Comparison of ENCODE assay signal across 15 cellular contexts in genomic region chr13:30148791-30149190, GRCh38.
DNase-seq lines count a peak whose midpoint lies in the region; ATAC-seq, FAIRE-seq and TF ChIP-seq lines count a peak whose summit lies in the region.
"Had no signal": no experiment of that assay in that cellular context is flagged by ENCODE, and none has a peak within 500 bp of the region (broad histone marks: within the 10 kb centered on the region; RNA-seq: fewer than 3 reads in every experiment).

No MANE protein-coding gene starts in this region.

- H3K27me3 ChIP-seq in right cardiac atrium (ENCODE audit: control insufficient read depth, insufficient read depth) (no peaks in the 10 kb centered on the region), heart left ventricle (no peaks in the 10 kb centered on the region), lower lobe of right lung (ENCODE audit: low read depth) (peaks cover 2% of the 10 kb centered on the region)

- CTCF ChIA-PET in activated CD4-positive, alpha-beta memory T cell treated with anti-CD3 and anti-CD28 coated beads, Interleukin-2, amount 10 ng/mL, durations not matched to agents 7 days and 5 days (lab: Charles Lee), result interaction anchor here (1.1 to 9.5 kb wide), 4 partner anchors 9 to 226 kb away, joined by 6 to 155 read pairs (median 24); no protein-coding TSS in a partner anchor

- peaks cover 87% of the 10 kb centered on the region for H3K4me1 Mint-ChIP-seq in activated CD4-positive, alpha-beta memory T cell treated with anti-CD3 and anti-CD28 coated beads, Interleukin-2, amount 10 ng/mL, durations not matched to agents 7 days and 5 days

- ATAC-seq in right cardiac atrium (peak; percentile 12 to 37), heart left ventricle (no peak), lower lobe of right lung (no peak), GM19463 (IDR thresholded peaks at IDR 0.05; ENCODE audit: unreplicated experiment) (no peak)
- ATAC-seq: HCT116 had no signal

- H3K4me3 Mint-ChIP-seq in activated CD4-positive, alpha-beta memory T cell treated with anti-CD3 and anti-CD28 coated beads, Interleukin-2, amount 10 ng/mL, durations not matched to agents 7 days and 5 days, result no peak overlapping the region

- H3K4me3 ChIP-seq in right cardiac atrium (ENCODE audit: low read length), result no peak overlapping the region
- H3K4me3 ChIP-seq in heart left ventricle, result no peak overlapping the region
- no peak overlapping the region for H3K4me3 ChIP-seq in lower lobe of right lung
- H3K4me3 ChIP-seq: GM12878 had no signal

- TF ChIP-seq CTCF in heart left ventricle (IDR thresholded peaks at IDR 0.05) (no peak), lower lobe of right lung (IDR thresholded peaks at IDR 0.05) (no peak)

- H3K9me3 ChIP-seq in right cardiac atrium (ENCODE audit: control insufficient read depth, low read length) (no peaks in the 10 kb centered on the region), heart left ventricle (peaks cover 0 to 6% (median 0%) of the 10 kb centered on the region in 12 donors), lower lobe of right lung (peaks cover 7% of the 10 kb centered on the region)

- no peak overlapping the region for H3K27ac ChIP-seq in right cardiac atrium (ENCODE audit: low read length)
- H3K27ac ChIP-seq in heart left ventricle, result peak overlapping the region in 2 of 12 donors; percentile 30 to 74
- H3K27ac ChIP-seq in lower lobe of right lung, result peak overlapping the region; percentile 49

- DNase-seq in right cardiac atrium (no peak), heart left ventricle (no peak), lower lobe of right lung (no peak), frontal cortex (ENCODE audit: low spot score in 2 of 2) (no peak)
- no peak for DNase-seq in activated CD4-positive, alpha-beta memory T cell treated with anti-CD3 and anti-CD28 coated beads, Interleukin-2, amount 10 ng/mL, durations not matched to agents 7 days and 5 days
- DNase-seq in stimulated activated CD4-positive, alpha-beta T cell treated with anti-CD3 and anti-CD28 coated beads, Interleukin-4, amount 100 ng/mL, for 1 hour, result no peak
- DNase-seq: activated gamma-delta T cell, cortex of kidney, foreskin fibroblast, GF-D8, NCI-H1436 treated with DMSO at 0.1 percent for 48 hours had no signal

- H3K27me3 Mint-ChIP-seq in activated CD4-positive, alpha-beta memory T cell treated with anti-CD3 and anti-CD28 coated beads, Interleukin-2, amount 10 ng/mL, durations not matched to agents 7 days and 5 days, result no peaks in the 10 kb centered on the region

- H3K4me1 ChIP-seq in right cardiac atrium (ENCODE audit: control insufficient read depth, insufficient read depth, low read length) (no peaks in the 10 kb centered on the region), heart left ventricle (peaks cover 0 to 38% (median 0%) of the 10 kb centered on the region in 12 donors), lower lobe of right lung (peaks cover 7% of the 10 kb centered on the region)

- H3K9me3 Mint-ChIP-seq in activated CD4-positive, alpha-beta memory T cell treated with anti-CD3 and anti-CD28 coated beads, Interleukin-2, amount 10 ng/mL, durations not matched to agents 7 days and 5 days, result peaks cover 12% of the 10 kb centered on the region

- no peaks in the 10 kb centered on the region for H3K36me3 ChIP-seq in heart left ventricle
- no peaks in the 10 kb centered on the region for H3K36me3 ChIP-seq in lower lobe of right lung

- H3K36me3 Mint-ChIP-seq in activated CD4-positive, alpha-beta memory T cell treated with anti-CD3 and anti-CD28 coated beads, Interleukin-2, amount 10 ng/mL, durations not matched to agents 7 days and 5 days (ENCODE audit: low read depth), result peaks cover 23% of the 10 kb centered on the region

- no peak for TF ChIP-seq POLR2A in heart left ventricle (IDR thresholded peaks at IDR 0.05)

- WGBS in right cardiac atrium, result 67% methylated on average over 8 of the region's 8 CpGs
- WGBS in heart left ventricle, 4 donors, result 83 to 96% (median 86%) methylated on average over 6 to 8 of the region's 8 CpGs

- FAIRE-seq in frontal cortex (lab: Jason Lieb, UNC), result no peak
- FAIRE-seq: astrocyte, GM12878 had no signal

- intact Hi-C loops in right cardiac atrium (cut with DNase I), result no loop called here
- intact Hi-C loops in heart left ventricle (cut with DNase I), result no loop called here
- intact Hi-C loops in lower lobe of right lung (cut with DNase I), result no loop called here

- H3K27ac Mint-ChIP-seq in activated CD4-positive, alpha-beta memory T cell treated with anti-CD3 and anti-CD28 coated beads, Interleukin-2, amount 10 ng/mL, durations not matched to agents 7 days and 5 days, result peak overlapping the region; percentile 96

- POLR2A ChIA-PET in activated CD4-positive, alpha-beta memory T cell treated with anti-CD3 and anti-CD28 coated beads, Interleukin-2, amount 10 ng/mL, durations not matched to agents 7 days and 5 days (lab: Charles Lee), result interaction anchor here (0.8 to 5.6 kb wide), 14 partner anchors 9 to 468 kb away, joined by 3 to 42 read pairs (median 9); partner anchors contain the start of genes HMGB1, KATNAL1 and USPL1

Comparison
In these comparisons a context has a peak if more than half of its experiments do, and no peak if none do; other contexts are left out.
1. ATAC-seq: peak in right cardiac atrium (2 of 2); none in heart left ventricle (0 of 4), lower lobe of right lung (0 of 2) and GM19463 (single experiment).